13 cellular contexts compared by ENCODE assay signal in genomic region chr12:41205070-41205715, GRCh38. TPM values are rescaled to one million over a fixed set of nuclear protein-coding genes. Genes with fewer than 3 reads are reported as not detected.
DNase-seq lines count a peak whose midpoint lies in the region; ATAC-seq, FAIRE-seq and TF ChIP-seq lines count a peak whose summit lies in the region.
"Had no signal": no experiment of that assay in that cellular context is flagged by ENCODE, and none has a peak within 500 bp of the region (broad histone marks: within the 10 kb centered on the region; RNA-seq: fewer than 3 reads in every experiment).

No MANE protein-coding gene starts in this region.

- POLR2A ChIA-PET in A549 (lab: Yijun Ruan, JAX) = no interaction called here

- no peaks in the 10 kb centered on the region for H3K36me3 ChIP-seq in SJSA1

- no peak for FAIRE-seq in A549 (lab: Jason Lieb, UNC)

- TF ChIP-seq CTCF in A549 (IDR thresholded peaks at IDR 0.05) = no peak

- TF ChIP-seq EP300 in A549 (IDR thresholded peaks at IDR 0.05) = no peak

- DNase-seq in A549 (ENCODE audit: low read depth in 1 of 2, low spot score in 1 of 2) = no peak
- peak in 1 of 2 experiments; percentile 19 for DNase-seq in SJSA1 (ENCODE audit: low read depth in 1 of 2, low spot score in 2 of 2)
- peak; percentile 66 for DNase-seq in medulla oblongata (ENCODE audit: extremely low spot score)
- no peak for DNase-seq in UCSD-AML1 (lab: John Stamatoyannopoulos, UW; ENCODE audit: unreplicated experiment)
- no peak for DNase-seq in stimulated activated CD4-positive, alpha-beta T cell treated with anti-CD3 and anti-CD28 coated beads, Interleukin-4, amount 100 ng/mL, for 24 hours
- DNase-seq in retina = no peak
- DNase-seq: C1 segment of cervical spinal cord; effector CD8-positive, alpha-beta T cell; NCI-H1092; SIG-M5 had no signal

- no peak overlapping the region for H3K4me3 ChIP-seq in A549
- H3K4me3 ChIP-seq in SJSA1 = peak overlapping the region; percentile 9; the same call in 1 of the 2 replicates

- CTCF ChIA-PET in A549 (lab: Yijun Ruan, JAX) = interaction anchor here (1.2 kb wide), 1 partner anchor 16 kb away, joined by 4 read pairs; no protein-coding TSS in a partner anchor

- H3K4me1 ChIP-seq in A549 = no peaks in the 10 kb centered on the region
- peaks cover 5% of the 10 kb centered on the region; the same call in 1 of the 2 replicates for H3K4me1 ChIP-seq in SJSA1 (replicated peaks)

- no peak for TF ChIP-seq POLR2A in A549 (IDR thresholded peaks at IDR 0.05; ENCODE audit: low read length)

- peak overlapping the region; percentile 28 for H3K4me2 ChIP-seq in A549

- no peaks in the 10 kb centered on the region for H3K9me3 ChIP-seq in A549
- no peaks in the 10 kb centered on the region for H3K9me3 ChIP-seq in SJSA1 (replicated peaks)

- H3K27me3 ChIP-seq in SJSA1 (replicated peaks) = no peaks in the 10 kb centered on the region

- no peak for TF ChIP-seq RAD21 in A549 (conservative IDR thresholded peaks at IDR 0.05 in 1 of 2, IDR thresholded peaks at IDR 0.05 in 1 of 2)

- peak in 1 of 2 experiments; percentile 23; a peak in 1 of 6 replicates for ATAC-seq in A549
- ATAC-seq in GM21390 (IDR thresholded peaks at IDR 0.05; ENCODE audit: unreplicated experiment) = peak; percentile 75
- no peak for ATAC-seq in GM18517 (IDR thresholded peaks at IDR 0.05; ENCODE audit: unreplicated experiment)

- WGBS in A549 (ENCODE audit: missing lambda C conversion rate) = 35% methylated on average over 4 of the region's 4 CpGs

- H3K27ac ChIP-seq in A549 (no peak overlapping the region), SJSA1 (no peak overlapping the region)

TF ChIP-seq in A549, 52 proteins besides CTCF, POLR2A, EP300 and RAD21:
- no peak for TF ChIP-seq SREBF2 (IDR thresholded peaks at IDR 0.05)
- no peak for TF ChIP-seq HEYL (CRISPR knock-in tag; IDR thresholded peaks at IDR 0.05)
- no peak for TF ChIP-seq TFCP2L1 (CRISPR knock-in tag; IDR thresholded peaks at IDR 0.05)
- TF ChIP-seq MAZ (IDR thresholded peaks at IDR 0.05; ENCODE audit: borderline replicate concordance, low read depth, low read length) = no peak
- no peak for TF ChIP-seq NPAS2 (CRISPR knock-in tag; IDR thresholded peaks at IDR 0.05; ENCODE audit: borderline replicate concordance)

RNA-seq across cellular contexts. Expression of gene PDZRN4, which starts 17.1 kb away (rescaled TPM):
- polyA plus RNA-seq in A549 (2011; rRNA removed) (0.03 and 0.04 TPM in 2 replicates), A549 (2017; fragmentation: RNase III; extraction: RNeasy Plus Mini Kit Qiagen cat#74134 plus additional on column Dnase treatment) (0.03 TPM in 1 of 3 replicates, not detected in the others)
- not detected in 2 replicates for polyA plus RNA-seq in A549 (2012; cell fraction: cytosol; rRNA removed)
- polyA plus RNA-seq in A549 (2012; cell fraction: nucleus; rRNA removed) = 0.01 and 0.04 TPM in 2 replicates
- not detected in 2 replicates for polyA minus RNA-seq in A549 (2011; rRNA and poly(A)+ RNA removed)
- not detected in 2 replicates for total RNA-seq in SJSA1 (2014; rRNA removed; shearing (Covaris generic))
- total RNA-seq: kidney epithelial cell had no signal
